37 cellular contexts compared by ENCODE assay signal in the genomic region with DNA sequence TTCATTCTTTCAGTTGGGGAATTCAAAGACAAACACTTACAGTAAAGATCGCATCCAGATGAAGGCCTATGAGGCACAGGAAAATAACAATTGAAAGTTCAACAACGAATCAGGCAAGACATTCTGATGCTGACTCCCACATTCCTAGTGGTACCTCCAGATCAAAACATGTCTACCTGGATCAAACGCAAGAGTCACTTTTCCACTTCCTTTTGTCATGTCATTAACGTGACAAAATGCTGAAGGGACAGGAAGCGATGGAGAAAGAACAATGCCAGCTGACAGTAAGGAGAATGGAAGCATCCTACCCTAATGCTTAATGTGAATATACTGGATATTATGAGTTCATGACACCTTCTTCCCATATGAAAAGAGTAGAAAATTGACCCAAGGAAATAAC.
"Had no signal": no experiment of that assay in that cellular context is flagged by ENCODE, and none has a peak within 500 bp of the region (broad histone marks: within the 10 kb centered on the region; RNA-seq: fewer than 3 reads in every experiment).

No MANE protein-coding gene starts in this region.

- DNase-seq: activated effector memory CD4-positive, alpha-beta T cell treated with anti-CD3 and anti-CD28 coated beads, Interleukin-2, amount 50 U/mL, for 16 hours; activated effector memory CD4-positive, alpha-beta T cell treated with Interleukin-2 at 50 U/mL for 16 hours; activated gamma-delta T cell; activated gamma-delta T cell treated with Interleukin-2 at 50 U/mL for 16 hours; activated naive CD4-positive, alpha-beta T cell; activated naive CD4-positive, alpha-beta T cell treated with anti-CD3 and anti-CD28 coated beads for 36 hours; activated naive CD4-positive, alpha-beta T cell treated with anti-CD3 and anti-CD28 coated beads, Interleukin-2, amount 10 ng/mL, durations not matched to agents 7 days and 5 days; activated naive CD4-positive, alpha-beta T cell treated with anti-CD3 and anti-CD28 coated beads, Interleukin-2, amount 50 U/mL, for 16 hours; activated naive CD4-positive, alpha-beta T cell treated with Interleukin-2 at 50 U/mL for 16 hours; activated naive CD8-positive, alpha-beta T cell treated with anti-CD3 and anti-CD28 coated beads for 36 hours; activated naive CD8-positive, alpha-beta T cell treated with anti-CD3 and anti-CD28 coated beads, Interleukin-2, amount 10 ng/mL, durations not matched to agents 7 days and 5 days; activated naive CD8-positive, alpha-beta T cell treated with anti-CD3 and anti-CD28 coated beads, Interleukin-2, amount 50 U/mL, for 24 hours; activated T-cell treated with anti-CD3 and anti-CD28 coated beads, Interleukin-2, amount 50 U/mL, for 1 hour; activated T-cell treated with anti-CD3 and anti-CD28 coated beads, Interleukin-2, amount 50 U/mL, for 24 hours; activated T-cell treated with anti-CD3 and anti-CD28 coated beads, Interleukin-2, amount 50 U/mL, for 4 hours; activated T-cell treated with anti-CD3 and anti-CD28 coated beads, Interleukin-2, amount 50 U/mL, for 48 hours; activated T-cell treated with anti-CD3 and anti-CD28 coated beads, Interleukin-2, amount 50 U/mL, for 72 hours; adrenal gland; amniotic stem cell; amygdala; anterior cingulate cortex; aorta; body of pancreas; brain microvascular endothelial cell; caudate nucleus; central memory CD4-positive, alpha-beta T cell; cerebellar nuclear complex had no signal

- H3K4me1 Mint-ChIP-seq: activated naive CD4-positive, alpha-beta T cell treated with anti-CD3 and anti-CD28 coated beads, Interleukin-2, amount 10 ng/mL, durations not matched to agents 7 days and 5 days; activated naive CD4-positive, alpha-beta T cell treated with anti-CD3 and anti-CD28 coated beads, Interleukin-2, amount 50 U/mL, for 24 hours; activated naive CD8-positive, alpha-beta T cell treated with anti-CD3 and anti-CD28 coated beads for 36 hours; activated naive CD8-positive, alpha-beta T cell treated with anti-CD3 and anti-CD28 coated beads, Interleukin-2, amount 10 ng/mL, durations not matched to agents 7 days and 5 days; activated naive CD8-positive, alpha-beta T cell treated with anti-CD3 and anti-CD28 coated beads, Interleukin-2, amount 50 U/mL, for 24 hours; activated T-helper 17 cell treated with anti-CD3 and anti-CD28 coated beads, Interleukin-2, amount 50 U/mL, for 72 hours; central memory CD8-positive, alpha-beta T cell had no signal

- H3K4me1 ChIP-seq: adrenal gland, ascending aorta, body of pancreas, breast epithelium had no signal

- H3K27me3 Mint-ChIP-seq: activated naive CD4-positive, alpha-beta T cell treated with anti-CD3 and anti-CD28 coated beads, Interleukin-2, amount 10 ng/mL, durations not matched to agents 7 days and 5 days; activated naive CD4-positive, alpha-beta T cell treated with anti-CD3 and anti-CD28 coated beads, Interleukin-2, amount 50 U/mL, for 24 hours; activated naive CD8-positive, alpha-beta T cell; activated naive CD8-positive, alpha-beta T cell treated with anti-CD3 and anti-CD28 coated beads for 36 hours; activated naive CD8-positive, alpha-beta T cell treated with anti-CD3 and anti-CD28 coated beads, Interleukin-2, amount 10 ng/mL, durations not matched to agents 7 days and 5 days; activated naive CD8-positive, alpha-beta T cell treated with anti-CD3 and anti-CD28 coated beads, Interleukin-2, amount 50 U/mL, for 24 hours; activated T-cell treated with anti-CD3 and anti-CD28 coated beads, Interleukin-2, amount 50 U/mL, for 24 hours; activated T-helper 17 cell treated with anti-CD3 and anti-CD28 coated beads, Interleukin-2, amount 50 U/mL, for 72 hours; central memory CD8-positive, alpha-beta T cell had no signal

- H3K9me3 Mint-ChIP-seq: activated naive CD4-positive, alpha-beta T cell treated with anti-CD3 and anti-CD28 coated beads, Interleukin-2, amount 50 U/mL, for 24 hours; activated naive CD8-positive, alpha-beta T cell treated with anti-CD3 and anti-CD28 coated beads for 36 hours had no signal

- H3K4me3 ChIP-seq: adrenal gland, ascending aorta, body of pancreas, breast epithelium, cardiac muscle cell had no signal

- H3K27ac ChIP-seq: adrenal gland, ascending aorta, body of pancreas, brain microvascular endothelial cell, breast epithelium, cardiac muscle cell had no signal

- H3K9me3 ChIP-seq: adrenal gland, ascending aorta, body of pancreas, breast epithelium had no signal

- H3K36me3 Mint-ChIP-seq: activated naive CD4-positive, alpha-beta T cell treated with anti-CD3 and anti-CD28 coated beads, Interleukin-2, amount 10 ng/mL, durations not matched to agents 7 days and 5 days; activated naive CD4-positive, alpha-beta T cell treated with anti-CD3 and anti-CD28 coated beads, Interleukin-2, amount 50 U/mL, for 24 hours; activated naive CD8-positive, alpha-beta T cell; activated naive CD8-positive, alpha-beta T cell treated with anti-CD3 and anti-CD28 coated beads for 36 hours; activated naive CD8-positive, alpha-beta T cell treated with anti-CD3 and anti-CD28 coated beads, Interleukin-2, amount 10 ng/mL, durations not matched to agents 7 days and 5 days; brain had no signal

- H3K27me3 ChIP-seq: adrenal gland, ascending aorta, body of pancreas, brain microvascular endothelial cell, breast epithelium had no signal

- H3K27ac Mint-ChIP-seq: activated naive CD4-positive, alpha-beta T cell treated with anti-CD3 and anti-CD28 coated beads for 36 hours; activated naive CD4-positive, alpha-beta T cell treated with anti-CD3 and anti-CD28 coated beads, Interleukin-2, amount 10 ng/mL, durations not matched to agents 7 days and 5 days; activated naive CD4-positive, alpha-beta T cell treated with anti-CD3 and anti-CD28 coated beads, Interleukin-2, amount 50 U/mL, for 24 hours; activated naive CD8-positive, alpha-beta T cell; activated naive CD8-positive, alpha-beta T cell treated with anti-CD3 and anti-CD28 coated beads for 36 hours; activated naive CD8-positive, alpha-beta T cell treated with anti-CD3 and anti-CD28 coated beads, Interleukin-2, amount 10 ng/mL, durations not matched to agents 7 days and 5 days; activated naive CD8-positive, alpha-beta T cell treated with anti-CD3 and anti-CD28 coated beads, Interleukin-2, amount 50 U/mL, for 24 hours; activated T-cell treated with anti-CD3 and anti-CD28 coated beads, Interleukin-2, amount 50 U/mL, for 24 hours; activated T-cell treated with anti-CD3 and anti-CD28 coated beads, Interleukin-2, amount 50 U/mL, for 72 hours; activated T-helper 1 cell treated with anti-CD3 and anti-CD28 coated beads, Interleukin-12 subunit alpha, Interleukin-12 subunit beta, Interleukin-2, Interleukin-4 antibody, amounts not matched to agents 30 ng/mL and 10 ng/mL and 1 ng/mL, durations not matched to agents 14 hours and 24 hours and 36 hours; activated T-helper 17 cell treated with anti-CD3 and anti-CD28 coated beads, Interleukin-2, amount 50 U/mL, for 72 hours; activated T-helper 2 cell treated with anti-CD3 and anti-CD28 coated beads, Interferon-gamma antibody, Interleukin-2, Interleukin-4, amounts not matched to agents 10 μg/mL and 5 μg/mL and 100 μg/mL, durations not matched to agents 14 hours and 24 hours and 36 hours; brain had no signal

- H3K36me3 ChIP-seq: adrenal gland, ascending aorta, brain microvascular endothelial cell, breast epithelium, cardiac muscle cell had no signal

- H3K4me3 Mint-ChIP-seq: activated naive CD4-positive, alpha-beta T cell treated with anti-CD3 and anti-CD28 coated beads for 36 hours; activated naive CD4-positive, alpha-beta T cell treated with anti-CD3 and anti-CD28 coated beads, Interleukin-2, amount 10 ng/mL, durations not matched to agents 7 days and 5 days; activated naive CD4-positive, alpha-beta T cell treated with anti-CD3 and anti-CD28 coated beads, Interleukin-2, amount 50 U/mL, for 24 hours; activated naive CD8-positive, alpha-beta T cell; activated naive CD8-positive, alpha-beta T cell treated with anti-CD3 and anti-CD28 coated beads for 36 hours; activated naive CD8-positive, alpha-beta T cell treated with anti-CD3 and anti-CD28 coated beads, Interleukin-2, amount 10 ng/mL, durations not matched to agents 7 days and 5 days; activated naive CD8-positive, alpha-beta T cell treated with anti-CD3 and anti-CD28 coated beads, Interleukin-2, amount 50 U/mL, for 24 hours; activated T-cell treated with anti-CD3 and anti-CD28 coated beads, Interleukin-2, amount 50 U/mL, for 24 hours; activated T-cell treated with anti-CD3 and anti-CD28 coated beads, Interleukin-2, amount 50 U/mL, for 4 hours; activated T-cell treated with anti-CD3 and anti-CD28 coated beads, Interleukin-2, amount 50 U/mL, for 72 hours; activated T-helper 1 cell treated with anti-CD3 and anti-CD28 coated beads, Interleukin-12 subunit alpha, Interleukin-12 subunit beta, Interleukin-2, Interleukin-4 antibody, amounts not matched to agents 30 ng/mL and 10 ng/mL and 1 ng/mL, durations not matched to agents 14 hours and 24 hours and 36 hours; activated T-helper 17 cell treated with anti-CD3 and anti-CD28 coated beads, Interleukin-2, amount 50 U/mL, for 72 hours; brain; central memory CD8-positive, alpha-beta T cell had no signal
